ENCODE assay signal across 29 cellular contexts in the genomic region with DNA sequence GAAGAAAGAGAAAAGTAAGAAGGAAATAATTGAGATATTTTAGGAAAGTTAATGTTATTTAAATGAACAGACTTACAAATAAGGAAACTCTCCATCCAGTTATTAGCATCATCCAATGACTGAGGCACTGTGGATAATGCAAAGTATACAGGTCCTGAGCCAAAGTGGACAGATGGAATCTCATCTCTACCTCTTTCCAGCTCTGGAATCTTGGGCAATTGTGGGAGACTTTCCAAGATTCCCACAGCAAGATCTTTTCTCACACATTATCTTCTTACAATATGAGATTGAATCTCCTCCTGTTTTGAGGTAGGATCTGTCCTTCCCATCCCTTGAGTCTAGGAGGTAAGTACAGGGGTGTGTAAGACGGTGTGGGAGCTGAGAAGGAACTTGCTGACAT. TPM values are rescaled to one million over a fixed set of nuclear protein-coding genes. Genes with fewer than 3 reads are reported as not detected.
DNase-seq lines count a peak whose midpoint lies in the region; FAIRE-seq and TF ChIP-seq lines count a peak whose summit lies in the region.
"Had no signal": no experiment of that assay in that cellular context is flagged by ENCODE, and none has a peak within 500 bp of the region (broad histone marks: within the 10 kb centered on the region; RNA-seq: fewer than 3 reads in every experiment).

No MANE protein-coding gene starts in this region.

- CTCF ChIA-PET in H1 (lab: Charles Lee; ENCODE audit: partially characterized antibody) = interaction anchor here (1.0 kb wide), 1 partner anchor 109 kb away, joined by 4 read pairs; no protein-coding TSS in a partner anchor

- DNase-seq in G401 (ENCODE audit: low spot score) = peak; percentile 69
- peak; percentile 63 for DNase-seq in cerebellar cortex (ENCODE audit: low spot score)
- no peak for DNase-seq in H1 (ENCODE audit: low read depth in 1 of 2, low spot score in 2 of 2)
- no peak for DNase-seq in NCI-H128 (lab: John Stamatoyannopoulos, UW; ENCODE audit: unreplicated experiment)
- DNase-seq in kidney glomerular epithelial cell (lab: John Stamatoyannopoulos, UW) = no peak
- no peak for DNase-seq in NCI-H1092 (lab: John Stamatoyannopoulos, UW)
- DNase-seq: 8988T; ACHN; BE2C; C1 segment of cervical spinal cord; CD4-positive, alpha-beta memory T cell; CD4-positive, CD25-positive, alpha-beta regulatory T cell; CD8-positive, alpha-beta memory T cell; COR-L47; DMS153; DMS53; DMS79; DND-41; EL; GF-D8 had no signal

- H3K79me1 ChIP-seq in H1 (ENCODE audit: low read depth, low read length) = no peaks in the 10 kb centered on the region

- peak overlapping the region; percentile 68; the same call in 1 of the 2 replicates for H2AFZ ChIP-seq in H1 (ENCODE audit: low read length)

- POLR2A ChIA-PET in H1 (lab: Charles Lee; ENCODE audit: partially characterized antibody) = no interaction called here

- no peak overlapping the region; a peak in 1 of 7 replicates for H3K9ac ChIP-seq in H1 (replicated peaks in 1 of 4; ENCODE audit: extremely low read depth in 1 of 4, low read depth in 3 of 4, low read length in 3 of 4)
- H3K9ac ChIP-seq: BLaER1 had no signal

- H3K79me2 ChIP-seq in H1 (ENCODE audit: control insufficient read depth in 1 of 2, insufficient read depth in 2 of 2, low read length in 2 of 2) = no peaks in the 10 kb centered on the region

- no peak overlapping the region for H4K91ac ChIP-seq in H1 (replicated peaks; ENCODE audit: insufficient read length, low read length)

- no peak overlapping the region for H3K4me3 ChIP-seq in H1 (ENCODE audit: extremely low read depth in 1 of 4, insufficient read depth in 2 of 4, low read depth in 3 of 4, low read length in 4 of 4)
- H3K4me3 ChIP-seq: BLaER1 had no signal

- H3K23me2 ChIP-seq in H1 (ENCODE audit: low read depth, low read length) = no peaks in the 10 kb centered on the region

- H3K14ac ChIP-seq in H1 (ENCODE audit: insufficient read length) = no peak overlapping the region

- TF ChIP-seq EP300 in H1 (IDR thresholded peaks at IDR 0.05; ENCODE audit: borderline replicate concordance in 1 of 2, low read depth in 2 of 2, low read length in 2 of 2) = no peak

- H3K36me3 ChIP-seq in H1 (ENCODE audit: control insufficient read depth in 2 of 4, insufficient read depth in 4 of 4, low read length in 3 of 4) = no peaks in the 10 kb centered on the region
- H3K36me3 ChIP-seq: BE2C, BLaER1 had no signal

- no peak overlapping the region for H3K18ac ChIP-seq in H1 (ENCODE audit: extremely low read depth, low read length)

- no peak overlapping the region for H2BK5ac ChIP-seq in H1 (ENCODE audit: low read depth, low read length)

- H3K27ac ChIP-seq in H1 (ENCODE audit: low read depth, low read length) = no peak overlapping the region
- H3K27ac ChIP-seq: BLaER1 had no signal

- no peaks in the 10 kb centered on the region for H4K20me1 ChIP-seq in H1 (replicated peaks in 1 of 2; ENCODE audit: control insufficient read depth in 1 of 2, insufficient read depth in 2 of 2, low read length in 2 of 2)
- H4K20me1 ChIP-seq: BLaER1 had no signal

- WGBS in H1 (ENCODE audit: extremely low coverage in 1 of 2, insufficient coverage in 1 of 2, insufficient read length in 1 of 2, insufficient replicate concordance in 2 of 2, low coverage in 1 of 2, low lambda C conversion rate in 2 of 2, missing lambda C conversion rate in 1 of 2), 2 experiments = 75% methylated on average over 1 of the region's 1 CpG; no CpG with 5 or more reads in 1 of the 2 experiments

- TF ChIP-seq RAD21 in H1 (IDR thresholded peaks at IDR 0.05 in 1 of 2, conservative IDR thresholded peaks at IDR 0.05 in 1 of 2; ENCODE audit: low read depth in 2 of 2, low read length in 2 of 2) = no peak

- no peak for TF ChIP-seq CTCF in H1 (IDR thresholded peaks at IDR 0.05; ENCODE audit: control extremely low read depth in 1 of 3, insufficient read depth in 1 of 3, low read depth in 1 of 3, low read length in 3 of 3)

- no peak overlapping the region for H4K5ac ChIP-seq in H1 (ENCODE audit: insufficient read length, low read depth, low read length)

- H2BK15ac ChIP-seq in H1 (ENCODE audit: low read length) = no peak overlapping the region

- H2BK120ac ChIP-seq in H1 (replicated peaks; ENCODE audit: low read depth, low read length) = no peak overlapping the region

- H3K9me3 ChIP-seq in H1 (ENCODE audit: insufficient read depth in 2 of 2, low read depth in 1 of 2, low read length in 1 of 2) = no peaks in the 10 kb centered on the region
- H3K9me3 ChIP-seq: BE2C, BLaER1 had no signal

- no peak overlapping the region for H4K8ac ChIP-seq in H1 (ENCODE audit: extremely low read depth, insufficient read depth, low read length)

- no peaks in the 10 kb centered on the region for H3K4me1 ChIP-seq in H1 (replicated peaks in 1 of 4; ENCODE audit: control insufficient read depth in 3 of 4, insufficient read depth in 4 of 4, low read length in 3 of 4)
- H3K4me1 ChIP-seq: BE2C, BLaER1 had no signal

- H3K4me2 ChIP-seq in H1 (ENCODE audit: insufficient read depth in 1 of 2, low read depth in 2 of 2, low read length in 2 of 2) = no peak overlapping the region
- H3K4me2 ChIP-seq: BLaER1 had no signal

- H2BK12ac ChIP-seq in H1 (ENCODE audit: low read depth, low read length) = no peak overlapping the region

- H3K56ac ChIP-seq in H1 (replicated peaks; ENCODE audit: insufficient read length, low read depth, low read length) = no peak overlapping the region

- TF ChIP-seq POLR2A in H1 (IDR thresholded peaks at IDR 0.05; ENCODE audit: control extremely low read depth in 1 of 2, low read depth in 2 of 2, low read length in 2 of 2) = no peak

- H3K4ac ChIP-seq in H1 (replicated peaks; ENCODE audit: insufficient read length, low read depth, low read length) = no peak overlapping the region

- FAIRE-seq in H1 (lab: Jason Lieb, UNC) = no peak
- FAIRE-seq: A204.1, G401.6, GM12891, GM19239 had no signal

- H3K27me3 ChIP-seq in H1 (replicated peaks in 1 of 4; ENCODE audit: control insufficient read depth in 3 of 4, extremely low read depth in 1 of 4, insufficient read depth in 3 of 4, low read length in 3 of 4) = no peaks in the 10 kb centered on the region
- H3K27me3 ChIP-seq: BE2C, BLaER1 had no signal

- H3K23ac ChIP-seq in H1 (ENCODE audit: insufficient read length) = no peak overlapping the region

- H2AK5ac ChIP-seq in H1 (ENCODE audit: low read depth, low read length) = no peak overlapping the region

- in situ Hi-C loops in G401 (cut with HindIII; ENCODE audit: low sequenced_read_pairs) = no loop called here

- H2BK20ac ChIP-seq in H1 (ENCODE audit: low read length) = no peak overlapping the region

TF ChIP-seq in H1, 55 proteins besides CTCF, POLR2A, EP300 and RAD21:
- no peak for TF ChIP-seq KDM4A (IDR thresholded peaks at IDR 0.05; ENCODE audit: low read depth, low read length, severe bottlenecking)
- TF ChIP-seq GTF2F1 (IDR thresholded peaks at IDR 0.05; ENCODE audit: borderline replicate concordance, low read depth, low read length) = no peak
- TF ChIP-seq, protein P1, sequence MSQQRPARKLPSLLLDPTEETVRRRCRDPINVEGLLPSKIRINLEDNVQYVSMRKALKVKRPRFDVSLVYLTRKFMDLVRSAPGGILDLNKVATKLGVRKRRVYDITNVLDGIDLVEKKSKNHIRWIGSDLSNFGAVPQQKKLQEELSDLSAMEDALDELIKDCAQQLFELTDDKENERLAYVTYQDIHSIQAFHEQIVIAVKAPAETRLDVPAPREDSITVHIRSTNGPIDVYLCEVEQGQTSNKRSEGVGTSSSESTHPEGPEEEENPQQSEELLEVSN (IDR thresholded peaks at IDR 0.05) = no peak
- TF ChIP-seq POLR2AphosphoS5 (IDR thresholded peaks at IDR 0.05; ENCODE audit: low read depth, low read length) = no peak
- TF ChIP-seq SUZ12 (IDR thresholded peaks at IDR 0.05; ENCODE audit: low read length) = no peak
- no peak for TF ChIP-seq RFX5 (IDR thresholded peaks at IDR 0.05; ENCODE audit: borderline replicate concordance, low read depth, low read length)
- TF ChIP-seq CHD2 (IDR thresholded peaks at IDR 0.05; ENCODE audit: low read length) = no peak
- TF ChIP-seq RXRA (IDR thresholded peaks at IDR 0.05; ENCODE audit: insufficient read depth, low read depth, low read length) = no peak
- TF ChIP-seq JUND (IDR thresholded peaks at IDR 0.05; ENCODE audit: low read length) = no peak
- TF ChIP-seq BACH1 (IDR thresholded peaks at IDR 0.05; ENCODE audit: low read length) = no peak
- no peak for TF ChIP-seq TAF1 (IDR thresholded peaks at IDR 0.05; ENCODE audit: low read depth, low read length)
- TF ChIP-seq EZH2 (IDR thresholded peaks at IDR 0.05; ENCODE audit: low read depth, low read length, severe bottlenecking) = no peak

RNA-seq across cellular contexts. Expression of a gene that starts 28.9 kb away (rescaled TPM):
- total RNA-seq in G401 (2014; rRNA removed; shearing (Covaris generic)) = not detected in 2 replicates
- total RNA-seq in H1 (2021; fragmentation: NEBNext Ultra II Directional; extraction: Animal tissue kit (Norgen Biotek cat#: 25700)) = not detected in 2 replicates
- 0.09 TPM in 2 replicates for polyA plus RNA-seq in H1 (2011; rRNA removed)
- 0.03 TPM for polyA plus RNA-seq in H1 (2011; cell fraction: cytosol; rRNA removed)
- 0.09 TPM for polyA plus RNA-seq in H1 (2011; cell fraction: nucleus; rRNA removed)
- polyA plus RNA-seq in H1 (2012, experiment 1 of 2) = 0.08 to 0.22 TPM (median 0.11 TPM) in 3 of 4 replicates, not detected in the other
- polyA plus RNA-seq in H1 (2012, experiment 2 of 2) = 0.08 TPM
- polyA plus RNA-seq in H1 (2013, experiment 1 of 2) = 0.14 TPM
- polyA plus RNA-seq in H1 (2013, experiment 2 of 2) = 0.07 TPM
- not detected in 2 replicates for polyA minus RNA-seq in H1 (2011; rRNA and poly(A)+ RNA removed)
- not detected for polyA minus RNA-seq in H1 (2011; cell fraction: cytosol; rRNA and poly(A)+ RNA removed)
- polyA minus RNA-seq in H1 (2011; cell fraction: nucleus; rRNA and poly(A)+ RNA removed) = 0.30 TPM
- total RNA-seq: A673; CD4-positive, alpha-beta memory T cell; CD4-positive, CD25-positive, alpha-beta regulatory T cell; CD8-positive, alpha-beta memory T cell; Daoy had no signal
- polyA plus RNA-seq: AG04450; CD14-positive monocyte; CD4-positive, alpha-beta memory T cell; CD4-positive, CD25-positive, alpha-beta regulatory T cell; CD8-positive, alpha-beta memory T cell had no signal

Comparison
In these comparisons a context has a peak if more than half of its experiments do, and no peak if none do; other contexts are left out.
1. DNase-seq: peak in G401 (single experiment) and cerebellar cortex (single experiment); none in H1 (0 of 2), NCI-H128 (single experiment), kidney glomerular epithelial cell (single experiment) and NCI-H1092 (single experiment).